10 cellular contexts compared by ENCODE assay signal in genomic region chr15:64985382-64986033, GRCh38. TPM values are rescaled to one million over a fixed set of nuclear protein-coding genes. Genes with fewer than 3 reads are reported as not detected.
DNase-seq lines count a peak whose midpoint lies in the region; ATAC-seq and TF ChIP-seq lines count a peak whose summit lies in the region.
"Had no signal": no experiment of that assay in that cellular context is flagged by ENCODE, and none has a peak within 500 bp of the region (broad histone marks: within the 10 kb centered on the region; RNA-seq: fewer than 3 reads in every experiment).

No MANE protein-coding gene starts in this region.

- no peak overlapping the region for H2AK5ac ChIP-seq in mesendoderm (ENCODE audit: low read length)

- ATAC-seq in gastroesophageal sphincter (no peak), HG03025 (IDR thresholded peaks at IDR 0.05; ENCODE audit: low FRiP score, unreplicated experiment) (no peak)

- no peak overlapping the region for H3K4ac ChIP-seq in mesendoderm (ENCODE audit: low read depth, low read length)

- TF ChIP-seq CTCF in gastroesophageal sphincter (IDR thresholded peaks at IDR 0.05), result no peak

- no peaks in the 10 kb centered on the region for H3K27me3 Mint-ChIP-seq in activated T-cell treated with anti-CD3 and anti-CD28 coated beads, Interleukin-2, amount 50 U/mL, for 24 hours

- peaks cover 0 to 11% of the 10 kb centered on the region in 2 donors for H3K36me3 ChIP-seq in gastroesophageal sphincter
- H3K36me3 ChIP-seq in mesendoderm (ENCODE audit: control insufficient read depth, insufficient read depth, low read length), result no peaks in the 10 kb centered on the region

- H2BK120ac ChIP-seq in mesendoderm (ENCODE audit: low read depth, low read length), result no peak overlapping the region

- H3K4me2 ChIP-seq in mesendoderm (ENCODE audit: low read length), result no peak overlapping the region

- H3K4me1 ChIP-seq in gastroesophageal sphincter (peaks cover 0 to 57% (median 19%) of the 10 kb centered on the region in 3 donors), mesendoderm (ENCODE audit: control insufficient read depth, low read depth, low read length) (no peaks in the 10 kb centered on the region)

- no peak overlapping the region for H3K23ac ChIP-seq in mesendoderm (ENCODE audit: low read length)

- peaks cover 75% of the 10 kb centered on the region for H3K36me3 Mint-ChIP-seq in activated T-cell treated with anti-CD3 and anti-CD28 coated beads, Interleukin-2, amount 50 U/mL, for 24 hours (ENCODE audit: low read depth)

- H3K4me3 Mint-ChIP-seq in activated T-cell treated with anti-CD3 and anti-CD28 coated beads, Interleukin-2, amount 50 U/mL, for 24 hours, result no peak overlapping the region

- no peak overlapping the region for H4K8ac ChIP-seq in mesendoderm (ENCODE audit: low read depth, low read length)

- no peak for TF ChIP-seq POLR2A in gastroesophageal sphincter (IDR thresholded peaks at IDR 0.05)

- peak overlapping the region; percentile 41 for H3K27ac Mint-ChIP-seq in activated T-cell treated with anti-CD3 and anti-CD28 coated beads, Interleukin-2, amount 50 U/mL, for 24 hours

- H4K5ac ChIP-seq in mesendoderm (ENCODE audit: low read length), result no peak overlapping the region

- peak overlapping the region in 3 of 4 donors; percentile 13 to 71 (median 63) for H3K27ac ChIP-seq in gastroesophageal sphincter
- H3K27ac ChIP-seq in substantia nigra (ENCODE audit: low read depth, low read length, poor library complexity, severe bottlenecking), result peak overlapping the region; percentile 38
- H3K27ac ChIP-seq in mesendoderm (ENCODE audit: low read depth, low read length), result no peak overlapping the region

- no peak overlapping the region for H3K4me3 ChIP-seq in gastroesophageal sphincter
- H3K4me3 ChIP-seq in mesendoderm (ENCODE audit: low read length), result no peak overlapping the region

- DNase-seq in activated T-cell treated with anti-CD3 and anti-CD28 coated beads, Interleukin-2, amount 50 U/mL, for 24 hours, result no peak
- DNase-seq in activated T-cell treated with anti-CD3 and anti-CD28 coated beads, Interleukin-2, amount 50 U/mL, for 48 hours, result no peak
- DNase-seq in SIG-M5 (lab: John Stamatoyannopoulos, UW), result peak; percentile 20
- DNase-seq in substantia nigra (lab: John Stamatoyannopoulos, UW), result no peak
- no peak for DNase-seq in NCI-H2107 treated with DMSO at 0.1 percent for 48 hours (lab: John Stamatoyannopoulos, UW; ENCODE audit: unreplicated experiment)
- no peak for DNase-seq in mesendoderm
- DNase-seq: C1 segment of cervical spinal cord had no signal

- peaks cover 7% of the 10 kb centered on the region for H3K79me1 ChIP-seq in mesendoderm (ENCODE audit: low read length)

- H3K27me3 ChIP-seq in gastroesophageal sphincter, result no peaks in the 10 kb centered on the region
- H3K27me3 ChIP-seq in mesendoderm (ENCODE audit: insufficient read depth, low read length, poor library complexity), result no peaks in the 10 kb centered on the region

- no peaks in the 10 kb centered on the region for H3K9me3 ChIP-seq in gastroesophageal sphincter

- no peak overlapping the region for H2BK15ac ChIP-seq in mesendoderm (replicated peaks; ENCODE audit: low read depth)

- H3K56ac ChIP-seq in mesendoderm (ENCODE audit: low read length), result no peak overlapping the region

- H2BK5ac ChIP-seq in mesendoderm (ENCODE audit: low read length), result no peak overlapping the region

- H3K4me1 Mint-ChIP-seq in activated T-cell treated with anti-CD3 and anti-CD28 coated beads, Interleukin-2, amount 50 U/mL, for 24 hours (ENCODE audit: low read depth), result peaks cover 52% of the 10 kb centered on the region

- 35 to 64% methylated on average over 3 of the region's 8 CpGs for WGBS in gastroesophageal sphincter (ENCODE audit: low coverage in 1 of 2), 2 donors
- no CpG with 5 or more reads among the region's 8 CpGs for WGBS in mesendoderm (ENCODE audit: extremely low coverage, insufficient coverage, low lambda C conversion rate)

- H3K9me3 Mint-ChIP-seq in activated T-cell treated with anti-CD3 and anti-CD28 coated beads, Interleukin-2, amount 50 U/mL, for 24 hours, result no peaks in the 10 kb centered on the region

- no peak overlapping the region for H3K9ac ChIP-seq in mesendoderm (ENCODE audit: low read length)

- no peak overlapping the region for H3K18ac ChIP-seq in mesendoderm (ENCODE audit: low read length)

- no peak for TF ChIP-seq EP300 in gastroesophageal sphincter (IDR thresholded peaks at IDR 0.05)

- peaks cover 2% of the 10 kb centered on the region for H3K79me2 ChIP-seq in mesendoderm (ENCODE audit: control insufficient read depth, insufficient read depth, low read length)

RNA-seq across cellular contexts. Expression of gene SPG21, which starts 4.2 kb away (rescaled TPM):
- total RNA-seq in gastroesophageal sphincter, result 10 to 100 TPM; 79.1 to 94.9 (median 86.9) TPM
- polyA plus RNA-seq in mesendoderm (2013, experiment 1 of 2), result 43.1 TPM
- 43.8 TPM for polyA plus RNA-seq in mesendoderm (2013, experiment 2 of 2)

RNA-seq across cellular contexts. Expression of gene MTFMT, which starts 43.9 kb away (rescaled TPM):
- total RNA-seq in gastroesophageal sphincter, result 10 to 100 TPM; 21.1 to 36.9 (median 29.4) TPM
- 14.2 TPM for polyA plus RNA-seq in mesendoderm (2013, experiment 1 of 2)
- 14.5 TPM for polyA plus RNA-seq in mesendoderm (2013, experiment 2 of 2)

RNA-seq across cellular contexts. Expression of gene SLC51B, which starts 59.7 kb away (rescaled TPM):
- total RNA-seq in gastroesophageal sphincter, result not detected
- not detected for polyA plus RNA-seq in mesendoderm (2013, experiment 1 of 2)
- polyA plus RNA-seq in mesendoderm (2013, experiment 2 of 2), result not detected
- total RNA-seq: astrocyte had no signal
